ENCODE assay signal across 8 cellular contexts in genomic region chr1:155323729-155324040, GRCh38. TPM values are rescaled to one million over a fixed set of nuclear protein-coding genes. Genes with fewer than 3 reads are reported as not detected.
A peak's percentile ranks its signal among the peaks of the same experiment; 100 is the strongest.
DNase-seq lines count a peak whose midpoint lies in the region; ATAC-seq and TF ChIP-seq lines count a peak whose summit lies in the region.

No MANE protein-coding gene starts in this region.

- peak overlapping the region; percentile 88 to 91 (median 90) for H3K4me3 Mint-ChIP-seq in CD4-positive, CD25-positive, alpha-beta regulatory T cell

- ATAC-seq in CD4-positive, CD25-positive, alpha-beta regulatory T cell (ENCODE audit: low read depth in 2 of 2), result peak; percentile 61 to 62
- peak; percentile 48 for ATAC-seq in GM19452 (IDR thresholded peaks at IDR 0.05; ENCODE audit: unreplicated experiment)
- ATAC-seq in mucosa of descending colon, result peak; percentile 73

- no TSS peak for BruUV-seq in OCI-LY7 (replicated peaks; lab: Mats Ljungman, UMichigan)

- H3K4me1 ChIP-seq in CD4-positive, CD25-positive, alpha-beta regulatory T cell (ENCODE audit: control insufficient read depth, insufficient read depth, low read length, poor library complexity, severe bottlenecking), result peaks cover 37% of the 10 kb centered on the region
- peaks cover 26% of the 10 kb centered on the region for H3K4me1 ChIP-seq in OCI-LY7 (ENCODE audit: insufficient read depth, low read length, poor library complexity, severe bottlenecking)
- H3K4me1 ChIP-seq in mucosa of descending colon (ENCODE audit: low read depth), result peaks cover 41% of the 10 kb centered on the region

- H2AFZ ChIP-seq in OCI-LY7 (ENCODE audit: low read length), result peak overlapping the region; percentile 78

- H3K27me3 ChIP-seq in CD4-positive, CD25-positive, alpha-beta regulatory T cell (ENCODE audit: control insufficient read depth, insufficient read depth, low read length), result no peaks in the 10 kb centered on the region

- peak overlapping the region; percentile 96 for H3K4me2 ChIP-seq in OCI-LY7 (ENCODE audit: low read length)

- no peaks in the 10 kb centered on the region for H3K9me2 ChIP-seq in OCI-LY7 (ENCODE audit: insufficient read depth, low read length)

- no peaks in the 10 kb centered on the region for H3K9me3 ChIP-seq in CD4-positive, CD25-positive, alpha-beta regulatory T cell (ENCODE audit: control insufficient read depth in 2 of 2, low read length in 2 of 2)
- H3K9me3 ChIP-seq in OCI-LY7 (ENCODE audit: low read length) (no peaks in the 10 kb centered on the region), mucosa of descending colon (no peaks in the 10 kb centered on the region)

- CTCF ChIA-PET in OCI-LY7 (lab: Charles Lee; ENCODE audit: unreplicated experiment), result interaction anchor here (0.8 to 1.0 kb wide), 3 partner anchors 73 to 181 kb away, joined by 3 to 6 read pairs (median 3); partner anchors contain the start of gene KRTCAP2

- no peaks in the 10 kb centered on the region for H3K27me3 Mint-ChIP-seq in CD4-positive, CD25-positive, alpha-beta regulatory T cell

- peaks cover 3% of the 10 kb centered on the region for H3K36me3 Mint-ChIP-seq in CD4-positive, CD25-positive, alpha-beta regulatory T cell

- H3K27ac ChIP-seq in CD4-positive, CD25-positive, alpha-beta regulatory T cell (ENCODE audit: insufficient read depth, low read length, poor library complexity, severe bottlenecking), result peak overlapping the region; percentile 96
- H3K27ac ChIP-seq in OCI-LY7 (ENCODE audit: low read depth, low read length, poor library complexity, severe bottlenecking), result peak overlapping the region; percentile 53

- intact Hi-C loops in OCI-LY7 (cut with micrococcal nuclease; ENCODE audit: unreplicated experiment) (loop anchor here (1.0 to 5.0 kb wide), 5 partner anchors 15 to 181 kb away; partner anchors contain the start of genes FDPS and HCN3), mucosa of descending colon (cut with DNase I, micrococcal nuclease) (loop anchor here (10.0 kb wide), 2 partner anchors 49 to 69 kb away; partner anchors contain the start of genes CLK2 (in 1 of the 2), ENTREP3 (in 1 of the 2) and HCN3 (in 1 of the 2))

- H3K36me3 ChIP-seq in CD4-positive, CD25-positive, alpha-beta regulatory T cell (ENCODE audit: control insufficient read depth, insufficient read depth, low read length), result no peaks in the 10 kb centered on the region
- peaks cover 28% of the 10 kb centered on the region for H3K36me3 ChIP-seq in OCI-LY7 (ENCODE audit: insufficient read depth, low read length)
- H3K36me3 ChIP-seq in mucosa of descending colon (ENCODE audit: low read depth), result no peaks in the 10 kb centered on the region

- H3K4me3 ChIP-seq in CD4-positive, CD25-positive, alpha-beta regulatory T cell (ENCODE audit: low read depth, low read length), result peak overlapping the region; percentile 62
- H3K4me3 ChIP-seq in OCI-LY7 (ENCODE audit: low read depth, low read length, poor library complexity, severe bottlenecking), result peak overlapping the region; percentile 78
- H3K4me3 ChIP-seq in epithelial cell of esophagus (ENCODE audit: low read length), result peak overlapping the region; percentile 92
- H3K4me3 ChIP-seq in mucosa of descending colon, result peak overlapping the region; percentile 76

- peak; percentile 73 to 91 (median 78) for DNase-seq in CD4-positive, CD25-positive, alpha-beta regulatory T cell
- DNase-seq in HS-5 (ENCODE audit: low read depth) (peak; percentile 76), OCI-LY7 (ENCODE audit: low spot score) (peak; percentile 80), activated T-cell treated with anti-CD3 and anti-CD28 coated beads for 24 hours (ENCODE audit: low read depth) (peak; percentile 73), epithelial cell of esophagus (ENCODE audit: low read depth) (peak; percentile 90), mucosa of descending colon (peak; percentile 94 to 96 (median 94))
- DNase-seq in stimulated activated CD8-positive, alpha-beta memory T cell treated with anti-CD3 and anti-CD28 coated beads, Interleukin-4, amount 100 ng/mL, for 4 hours (ENCODE audit: low read depth in 2 of 2, low spot score in 1 of 2), result peak; percentile 50 to 68

- POLR2A ChIA-PET in OCI-LY7 (lab: Charles Lee), result interaction anchor here (0.6 to 1.3 kb wide), 2 partner anchors 79 to 324 kb away, joined by 3 to 4 read pairs; no protein-coding TSS in a partner anchor

- H4K20me1 ChIP-seq in OCI-LY7 (ENCODE audit: insufficient read depth, low read length), result no peaks in the 10 kb centered on the region; the same call in 1 of the 2 replicates

- no peaks in the 10 kb centered on the region for H3K9me3 Mint-ChIP-seq in CD4-positive, CD25-positive, alpha-beta regulatory T cell

- H3K4me1 Mint-ChIP-seq in CD4-positive, CD25-positive, alpha-beta regulatory T cell, result peaks cover 0 to 39% (median 14%) of the 10 kb centered on the region in 4 donors

- TF ChIP-seq CTCF in OCI-LY7 (conservative IDR thresholded peaks at IDR 0.05; ENCODE audit: low read length) (no peak), epithelial cell of esophagus (IDR thresholded peaks at IDR 0.05; ENCODE audit: insufficient read depth, low read depth, low read length, missing control alignments) (no peak), mucosa of descending colon (IDR thresholded peaks at IDR 0.05) (no peak)

- peak overlapping the region in 1 of 3 donors; percentile 85 for H3K27ac Mint-ChIP-seq in CD4-positive, CD25-positive, alpha-beta regulatory T cell

- H3K79me2 ChIP-seq in OCI-LY7 (ENCODE audit: insufficient read depth, low read depth, low read length), result no peaks in the 10 kb centered on the region

RNA-seq across cellular contexts. Expression of gene RUSC1, which starts 3.0 kb away (rescaled TPM):
- total RNA-seq in CD4-positive, CD25-positive, alpha-beta regulatory T cell, result 12.4 TPM
- polyA plus RNA-seq in CD4-positive, CD25-positive, alpha-beta regulatory T cell, result 10 to 100 TPM in 1 of 4 donors, 1 to 10 TPM in 3; 7.1 to 10.0 (median 8.8) TPM
- total RNA-seq in OCI-LY7 (2014; rRNA removed; shearing (Covaris generic)), result 7.1 and 15.1 TPM in 2 replicates
- 20.9 and 25.6 TPM in 2 replicates for total RNA-seq in OCI-LY7 (2022)
- total RNA-seq in mucosa of descending colon, result 10 to 100 TPM; 58.9 to 79.4 (median 60.6) TPM

RNA-seq across cellular contexts. Expression of gene FDPS, which starts 15.0 kb away (rescaled TPM):
- 67.9 TPM for total RNA-seq in CD4-positive, CD25-positive, alpha-beta regulatory T cell
- 100 to 1,000 TPM; 114 to 159 (median 123) TPM for polyA plus RNA-seq in CD4-positive, CD25-positive, alpha-beta regulatory T cell
- 254 and 263 TPM in 2 replicates for total RNA-seq in OCI-LY7 (2014; rRNA removed; shearing (Covaris generic))
- total RNA-seq in OCI-LY7 (2022) (492 and 531 TPM in 2 replicates), mucosa of descending colon (100 to 1,000 TPM; 130 to 244 (median 222) TPM)

RNA-seq across cellular contexts. Expression of gene PKLR, which starts 22.4 kb away (rescaled TPM):
- not detected for total RNA-seq in CD4-positive, CD25-positive, alpha-beta regulatory T cell
- polyA plus RNA-seq in CD4-positive, CD25-positive, alpha-beta regulatory T cell, result not detected
- total RNA-seq in OCI-LY7 (2014; rRNA removed; shearing (Covaris generic)), result 0.19 TPM in 1 of 2 replicates, not detected in the other
- 0.18 and 0.51 TPM in 2 replicates for total RNA-seq in OCI-LY7 (2022)
- 1 to 10 TPM in 2 of 3 donors, under 1 TPM in 1; 0.63 to 2.0 (median 1.5) TPM for total RNA-seq in mucosa of descending colon

RNA-seq across cellular contexts. Expression of gene HCN3, which starts 46.4 kb away (rescaled TPM):
- total RNA-seq in CD4-positive, CD25-positive, alpha-beta regulatory T cell, result 1.5 TPM
- under 1 TPM in 3 of 4 donors, not detected in 1; 0.07 to 0.15 (median 0.11) TPM for polyA plus RNA-seq in CD4-positive, CD25-positive, alpha-beta regulatory T cell
- total RNA-seq in OCI-LY7 (2014; rRNA removed; shearing (Covaris generic)), result 4.9 and 6.7 TPM in 2 replicates
- total RNA-seq in OCI-LY7 (2022), result 19.0 and 19.2 TPM in 2 replicates
- total RNA-seq in mucosa of descending colon, result 10 to 100 TPM; 10.3 to 15.6 (median 10.8) TPM

RNA-seq across cellular contexts. Expression of gene CLK2, which starts 50.4 kb away (rescaled TPM):
- total RNA-seq in CD4-positive, CD25-positive, alpha-beta regulatory T cell, result 76.6 TPM
- polyA plus RNA-seq in CD4-positive, CD25-positive, alpha-beta regulatory T cell, result 10 to 100 TPM; 11.4 to 17.4 (median 15.5) TPM
- 59.8 and 96.7 TPM in 2 replicates for total RNA-seq in OCI-LY7 (2014; rRNA removed; shearing (Covaris generic))
- total RNA-seq in OCI-LY7 (2022), result 107 and 121 TPM in 2 replicates
- 10 to 100 TPM; 43.7 to 51.7 (median 47.8) TPM for total RNA-seq in mucosa of descending colon

Comparison
In these comparisons a context has a peak if more than half of its experiments do, and no peak if none do; other contexts are left out.
1. Peak in every context shown above with its lines: DNase-seq, ATAC-seq, H3K4me3 ChIP-seq and H3K27ac ChIP-seq.